Comparison of ENCODE assay signal across 8 cellular contexts in genomic region chr15:90184786-90185704, GRCh38. TPM values are rescaled to one million over a fixed set of nuclear protein-coding genes. Genes with fewer than 3 reads are reported as not detected.
DNase-seq lines count a peak whose midpoint lies in the region; ATAC-seq and TF ChIP-seq lines count a peak whose summit lies in the region.

No MANE protein-coding gene starts in this region.

- TF ChIP-seq CTCF in DND-41 (IDR thresholded peaks at IDR 0.05; ENCODE audit: borderline replicate concordance, extremely low read depth, low read length, poor library complexity, severe bottlenecking), result no peak
- TF ChIP-seq CTCF in cardiac muscle cell (IDR thresholded peaks at IDR 0.05; ENCODE audit: low read depth, low read length), result no peak
- no peak for TF ChIP-seq CTCF in ovary (IDR thresholded peaks at IDR 0.05)

- H3K9me3 ChIP-seq in DND-41 (ENCODE audit: insufficient read depth, low read length, severe bottlenecking), result no peaks in the 10 kb centered on the region
- no peaks in the 10 kb centered on the region for H3K9me3 ChIP-seq in SJCRH30 (replicated peaks)
- no peaks in the 10 kb centered on the region for H3K9me3 ChIP-seq in cardiac muscle cell (ENCODE audit: low read depth)
- no peaks in the 10 kb centered on the region for H3K9me3 ChIP-seq in ovary

- peak; percentile 38 for TF ChIP-seq POLR2A in ovary (IDR thresholded peaks at IDR 0.05)

- peaks cover 30 to 61% (median 43%) of the 10 kb centered on the region in 3 donors for H3K4me1 Mint-ChIP-seq in IgD-negative memory B cell
- peaks cover 12% of the 10 kb centered on the region for H3K4me1 Mint-ChIP-seq in activated naive CD4-positive, alpha-beta T cell treated with anti-CD3 and anti-CD28 coated beads, Interleukin-2, amount 50 U/mL, for 24 hours

- peak overlapping the region; percentile 91 to 99 (median 97) for H3K4me3 Mint-ChIP-seq in IgD-negative memory B cell
- peak overlapping the region; percentile 83 for H3K4me3 Mint-ChIP-seq in activated naive CD4-positive, alpha-beta T cell treated with anti-CD3 and anti-CD28 coated beads, Interleukin-2, amount 50 U/mL, for 24 hours

- H3K9me3 Mint-ChIP-seq in IgD-negative memory B cell, result peaks cover 0 to 1% (median 0%) of the 10 kb centered on the region in 3 donors
- no peaks in the 10 kb centered on the region for H3K9me3 Mint-ChIP-seq in activated naive CD4-positive, alpha-beta T cell treated with anti-CD3 and anti-CD28 coated beads, Interleukin-2, amount 50 U/mL, for 24 hours

- intact Hi-C loops in ovary (cut with DNase I), result no loop called here

- peak; percentile 17 for TF ChIP-seq EP300 in ovary (IDR thresholded peaks at IDR 0.05)

- DNase-seq in DND-41 (peak; percentile 53), SJCRH30 (peak; percentile 31 to 51), cardiac muscle cell (ENCODE audit: low read depth in 1 of 2, low spot score in 1 of 2) (peak; percentile 43 to 71), ovary (peak; percentile 80 to 89 (median 83)), GDM1 (lab: John Stamatoyannopoulos, UW) (no peak)

- peaks cover 3% of the 10 kb centered on the region for H3K36me3 Mint-ChIP-seq in IgD-negative memory B cell
- H3K36me3 Mint-ChIP-seq in activated naive CD4-positive, alpha-beta T cell treated with anti-CD3 and anti-CD28 coated beads, Interleukin-2, amount 50 U/mL, for 24 hours, result no peaks in the 10 kb centered on the region

- peak; percentile 88 for ATAC-seq in DND-41 (ENCODE audit: insufficient read depth, low read depth)
- peak; percentile 59 for ATAC-seq in GM21526 (IDR thresholded peaks at IDR 0.05; ENCODE audit: low FRiP score, unreplicated experiment)

- H3K27me3 ChIP-seq in DND-41 (ENCODE audit: insufficient read depth, low read length, poor library complexity) (peaks cover 20% of the 10 kb centered on the region), SJCRH30 (peaks cover 15% of the 10 kb centered on the region), cardiac muscle cell (no peaks in the 10 kb centered on the region), ovary (no peaks in the 10 kb centered on the region)

- H3K79me2 ChIP-seq in DND-41 (ENCODE audit: insufficient read depth, low read length), result no peaks in the 10 kb centered on the region

- 0 out of 2 replicates have a peak overlapping the region, but pooled peaks have one; percentile 21 for H3K9ac ChIP-seq in DND-41 (ENCODE audit: low read depth, low read length)

- peaks cover 9% of the 10 kb centered on the region for H3K4me1 ChIP-seq in DND-41 (ENCODE audit: insufficient read depth, low read length)
- H3K4me1 ChIP-seq in SJCRH30, result no peaks in the 10 kb centered on the region
- H3K4me1 ChIP-seq in cardiac muscle cell (ENCODE audit: low read depth), result peaks cover 7% of the 10 kb centered on the region
- H3K4me1 ChIP-seq in ovary (ENCODE audit: insufficient read depth), result peaks cover 4% of the 10 kb centered on the region

- H3K36me3 ChIP-seq in DND-41 (ENCODE audit: insufficient read depth, low read length) (no peaks in the 10 kb centered on the region), SJCRH30 (no peaks in the 10 kb centered on the region), cardiac muscle cell (no peaks in the 10 kb centered on the region), ovary (no peaks in the 10 kb centered on the region)

- H3K27ac ChIP-seq in DND-41 (ENCODE audit: low read length), result no peak overlapping the region
- no peak overlapping the region for H3K27ac ChIP-seq in SJCRH30
- H3K27ac ChIP-seq in cardiac muscle cell, result peak overlapping the region; percentile 79
- peak overlapping the region; percentile 97 to 98 for H3K27ac ChIP-seq in ovary

- H4K20me1 ChIP-seq in DND-41 (ENCODE audit: insufficient read depth, low read length), result no peaks in the 10 kb centered on the region

- peak overlapping the region; percentile 96 to 98 (median 98) for H3K27ac Mint-ChIP-seq in IgD-negative memory B cell
- H3K27ac Mint-ChIP-seq in activated naive CD4-positive, alpha-beta T cell treated with anti-CD3 and anti-CD28 coated beads, Interleukin-2, amount 50 U/mL, for 24 hours, result no peak overlapping the region

- H3K4me3 ChIP-seq in DND-41 (ENCODE audit: low read depth in 1 of 2, low read length in 2 of 2), result peak overlapping the region in 1 of 2 experiments; percentile 18; a peak in 1 of 4 replicates
- peak overlapping the region; percentile 57 for H3K4me3 ChIP-seq in SJCRH30
- peak overlapping the region; percentile 45 for H3K4me3 ChIP-seq in cardiac muscle cell
- peak overlapping the region; percentile 67 for H3K4me3 ChIP-seq in ovary

- H3K27me3 Mint-ChIP-seq in IgD-negative memory B cell, result no peaks in the 10 kb centered on the region
- no peaks in the 10 kb centered on the region for H3K27me3 Mint-ChIP-seq in activated naive CD4-positive, alpha-beta T cell treated with anti-CD3 and anti-CD28 coated beads, Interleukin-2, amount 50 U/mL, for 24 hours

- WGBS in ovary, 3 donors, result 7 to 13% (median 9%) methylated on average over 22 to 67 of the region's 67 CpGs

- H2AFZ ChIP-seq in DND-41 (ENCODE audit: low read depth, low read length), result no peak overlapping the region

- peak overlapping the region; percentile 56; the same call in 1 of the 2 replicates for H3K4me2 ChIP-seq in DND-41 (ENCODE audit: insufficient read depth, low read length)

RNA-seq across cellular contexts. Expression of gene SEMA4B, which starts 16.1 kb away (rescaled TPM):
- polyA plus RNA-seq in IgD-negative memory B cell (191 TPM), cardiac muscle cell (43.1 and 44.9 TPM in 2 replicates), ovary (10 to 100 TPM; 12.4 to 24.4 TPM)
- total RNA-seq in SJCRH30 (2014; rRNA removed; shearing (Covaris generic)), result 2.1 and 2.2 TPM in 2 replicates
- total RNA-seq in cardiac muscle cell (38.0 and 39.3 TPM in 2 replicates), ovary (10 to 100 TPM; 25.3 to 83.8 (median 51.0) TPM)

RNA-seq across cellular contexts. Expression of gene CIB1, which starts 48.7 kb away (rescaled TPM):
- 304 TPM for polyA plus RNA-seq in IgD-negative memory B cell
- 12.7 and 15.6 TPM in 2 replicates for total RNA-seq in SJCRH30 (2014; rRNA removed; shearing (Covaris generic))
- total RNA-seq in cardiac muscle cell, result 18.1 and 30.8 TPM in 2 replicates
- 71.9 and 91.6 TPM in 2 replicates for polyA plus RNA-seq in cardiac muscle cell
- total RNA-seq in ovary, result 10 to 100 TPM; 18.5 to 68.8 (median 45.0) TPM
- polyA plus RNA-seq in ovary, result 10 to 100 TPM; 40.2 to 53.6 TPM

RNA-seq across cellular contexts. Expression of gene GDPGP1, which starts 49.0 kb away (rescaled TPM):
- 1.3 TPM for polyA plus RNA-seq in IgD-negative memory B cell
- 1.8 and 2.7 TPM in 2 replicates for total RNA-seq in SJCRH30 (2014; rRNA removed; shearing (Covaris generic))
- 9.1 and 16.2 TPM in 2 replicates for total RNA-seq in cardiac muscle cell
- polyA plus RNA-seq in cardiac muscle cell, result 1.3 and 1.9 TPM in 2 replicates
- 1 to 10 TPM; 2.5 to 9.3 (median 8.3) TPM for total RNA-seq in ovary
- 1 to 10 TPM; 2.0 to 3.0 TPM for polyA plus RNA-seq in ovary

Comparison
In these comparisons a context has a peak if more than half of its experiments do, and no peak if none do; other contexts are left out.
1. H3K27ac ChIP-seq: peak in cardiac muscle cell (single experiment) and ovary (2 of 2); none in DND-41 (single experiment) and SJCRH30 (single experiment).